In the genomic region with DNA sequence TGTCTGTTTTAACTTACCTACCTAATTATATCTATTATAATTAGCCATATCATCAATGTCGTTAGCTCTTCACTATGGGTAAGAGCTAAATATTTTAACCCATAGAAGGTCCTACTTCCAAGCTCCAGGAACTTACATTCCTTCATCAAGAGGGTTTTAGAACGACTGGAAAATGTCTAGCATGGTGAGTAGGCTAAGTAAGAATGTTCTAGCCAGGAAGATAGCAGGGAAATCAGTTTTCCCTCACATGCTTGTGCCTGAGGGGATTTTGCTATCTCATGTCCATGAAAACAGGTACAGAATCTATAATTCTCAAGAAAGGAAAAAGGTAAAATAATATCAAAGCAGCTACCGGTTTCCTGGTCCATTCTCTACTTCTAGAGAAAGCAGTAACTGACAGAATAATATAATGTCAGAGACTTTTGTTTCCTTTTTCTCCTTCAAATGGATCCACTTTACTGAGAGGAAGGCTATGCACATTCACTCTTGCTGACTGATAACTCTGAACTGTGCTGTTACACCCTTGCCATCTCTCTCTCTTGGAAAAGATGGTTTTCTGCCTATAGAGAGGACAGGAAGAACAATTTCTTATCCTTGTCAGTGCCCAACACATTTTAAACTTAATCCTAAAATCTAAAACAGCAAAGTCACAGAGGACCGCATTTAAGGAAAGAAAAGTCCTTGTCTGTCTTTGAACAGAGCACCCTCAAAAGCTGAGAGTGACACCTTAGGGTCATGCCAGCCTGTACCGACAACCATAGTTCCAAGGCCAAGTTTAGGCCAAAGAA, we compare ENCODE assay signal across 20 cellular contexts.
DNase-seq lines count a peak whose midpoint lies in the region; ATAC-seq, FAIRE-seq and TF ChIP-seq lines count a peak whose summit lies in the region.
"Had no signal": no experiment of that assay in that cellular context is flagged by ENCODE, and none has a peak within 500 bp of the region (broad histone marks: within the 10 kb centered on the region; RNA-seq: fewer than 3 reads in every experiment).

No MANE protein-coding gene starts in this region.

- no peak overlapping the region for H3K56ac ChIP-seq in H9 (ENCODE audit: insufficient read length, low read depth, low read length)

- H3K4me3 ChIP-seq in astrocyte (ENCODE audit: insufficient read depth, low read depth, low read length), result no peak overlapping the region
- H3K4me3 ChIP-seq in transverse colon, result no peak overlapping the region
- H3K4me3 ChIP-seq in spleen, result no peak overlapping the region
- H3K4me3 ChIP-seq: BLaER1 treated with 17β-estradiol and CSF1 and Interleukin-3, amounts not matched to agents 10 nM and 100 nM; colonic mucosa; gastrocnemius medialis; lower lobe of right lung; upper lobe of left lung had no signal

- H3K79me2 ChIP-seq in astrocyte (ENCODE audit: insufficient read depth, low read length) (peaks cover 57% of the 10 kb centered on the region), H9 (ENCODE audit: insufficient read depth, low read length) (no peaks in the 10 kb centered on the region)

- FAIRE-seq in astrocyte (lab: Jason Lieb, UNC), result no peak

- no peak overlapping the region for H3K4me2 ChIP-seq in astrocyte (ENCODE audit: low read length)
- H3K4me2 ChIP-seq in H9 (ENCODE audit: insufficient read depth, insufficient read length, low read length), result no peak overlapping the region

- no peak overlapping the region for H3K4ac ChIP-seq in H9 (ENCODE audit: low read depth, low read length)

- TF ChIP-seq CTCF in astrocyte (IDR thresholded peaks at IDR 0.05; ENCODE audit: insufficient read depth, low read depth, low read length) (no peak), transverse colon (IDR thresholded peaks at IDR 0.05) (no peak), H9 (conservative IDR thresholded peaks at IDR 0.05) (no peak), spleen (IDR thresholded peaks at IDR 0.05 in 8 of 11, conservative IDR thresholded peaks at IDR 0.05 in 3 of 11) (no peak)

- no peaks in the 10 kb centered on the region for H3K36me3 ChIP-seq in astrocyte (ENCODE audit: insufficient read depth, low read length)
- H3K36me3 ChIP-seq in transverse colon, result no peaks in the 10 kb centered on the region
- H3K36me3 ChIP-seq in spleen, result peaks cover 0 to 13% (median 0%) of the 10 kb centered on the region in 6 donors
- H3K36me3 ChIP-seq: colonic mucosa, gastrocnemius medialis, lower lobe of right lung, upper lobe of left lung had no signal

- no peaks in the 10 kb centered on the region for H3K27me3 Mint-ChIP-seq in activated T-cell treated with anti-CD3 and anti-CD28 coated beads, Interleukin-2, amount 50 U/mL, for 24 hours
- H3K27me3 Mint-ChIP-seq in activated T-cell treated with anti-CD3 and anti-CD28 coated beads, Interleukin-2, amount 50 U/mL, for 72 hours (ENCODE audit: low read depth), result no peaks in the 10 kb centered on the region
- H3K27me3 Mint-ChIP-seq in astrocyte (ENCODE audit: low read depth, unreplicated experiment), result no peaks in the 10 kb centered on the region
- no peaks in the 10 kb centered on the region for H3K27me3 Mint-ChIP-seq in H9 (ENCODE audit: low read depth)
- H3K27me3 Mint-ChIP-seq: stimulated activated naive B cell treated with anti-CD40 and anti-IgM and Interleukin-4, amounts not matched to agents 10 μg/mL and 1 μg/mL and 100 μg/mL, for 72 hours had no signal

- WGBS in transverse colon (ENCODE audit: low coverage in 1 of 2), 2 donors, result 64 to 69% methylated on average over 5 of the region's 5 CpGs
- whole genome bisulfite sequencing in H9 (ENCODE audit: extremely low coverage, insufficient read length, low lambda C conversion rate), result no CpG with 5 or more reads among the region's 5 CpGs
- WGBS in spleen, 5 donors, result 83 to 89% (median 86%) methylated on average over 5 of the region's 5 CpGs

- H3K36me3 Mint-ChIP-seq in activated T-cell treated with anti-CD3 and anti-CD28 coated beads, Interleukin-2, amount 50 U/mL, for 24 hours (ENCODE audit: low read depth), result peaks cover 68% of the 10 kb centered on the region
- peaks cover 9 to 30% of the 10 kb centered on the region in 2 donors for H3K36me3 Mint-ChIP-seq in activated T-cell treated with anti-CD3 and anti-CD28 coated beads, Interleukin-2, amount 50 U/mL, for 72 hours (ENCODE audit: insufficient read depth in 2 of 2)
- H3K36me3 Mint-ChIP-seq in astrocyte (ENCODE audit: low read depth, unreplicated experiment), result peaks cover 6% of the 10 kb centered on the region
- H3K36me3 Mint-ChIP-seq in H9 (ENCODE audit: insufficient read depth in 1 of 3, low read depth in 3 of 3), result peaks cover 0 to 7% (median 0%) of the 10 kb centered on the region in 3 experiments; a peak in 3 of 7 replicates

- in situ Hi-C loops in transverse colon (cut with MboI; ENCODE audit: low pct_ligation_motif_present in 1 of 4, low pct_unique_long_range_greater_than_20kb in 1 of 4, low sequenced_read_pairs in 3 of 4), result no loop called here

- no peak overlapping the region for H4K91ac ChIP-seq in H9 (ENCODE audit: insufficient read length, low read depth, low read length)

- H4K5ac ChIP-seq in H9 (ENCODE audit: insufficient read length, low read depth, low read length), result no peak overlapping the region

- no peak overlapping the region for H3K9ac ChIP-seq in astrocyte (ENCODE audit: low read length)
- no peak overlapping the region for H3K9ac ChIP-seq in H9 (ENCODE audit: extremely low read depth, insufficient read length, low read length)
- H3K9ac ChIP-seq: BLaER1 treated with 17β-estradiol and CSF1 and Interleukin-3, amounts not matched to agents 10 nM and 100 nM had no signal

- no peak overlapping the region for H2BK12ac ChIP-seq in H9 (ENCODE audit: insufficient read length, low read depth, low read length)

- no peak for TF ChIP-seq EP300 in transverse colon (IDR thresholded peaks at IDR 0.05; ENCODE audit: low read depth)

- H2BK20ac ChIP-seq in H9 (ENCODE audit: low read depth, low read length, poor library complexity, severe bottlenecking), result no peak overlapping the region

- no peak overlapping the region for H2BK15ac ChIP-seq in H9 (ENCODE audit: low read depth, low read length)

- no peak overlapping the region for H2BK120ac ChIP-seq in H9 (ENCODE audit: low read depth, low read length, poor library complexity, severe bottlenecking)

- intact Hi-C loops in transverse colon (cut with DNase I; ENCODE audit: low total_unique reads) (no loop called here), spleen (cut with DNase I; ENCODE audit: low total_unique reads) (loop anchor here (10.0 kb wide), 1 partner anchor 59 kb away; no protein-coding TSS in a partner anchor)

- peaks cover 11% of the 10 kb centered on the region for H3K4me1 ChIP-seq in astrocyte (ENCODE audit: insufficient read depth, low read length)
- H3K4me1 ChIP-seq in transverse colon, result peaks cover 20 to 69% (median 47%) of the 10 kb centered on the region in 4 donors
- peaks cover 10% of the 10 kb centered on the region; the same call in 1 of the 2 replicates for H3K4me1 ChIP-seq in H9 (ENCODE audit: insufficient read depth, low read length)
- H3K4me1 ChIP-seq in spleen, result peaks cover 0 to 70% (median 37%) of the 10 kb centered on the region in 6 donors
- H3K4me1 ChIP-seq: gastrocnemius medialis had no signal

- no peak overlapping the region for H2BK5ac ChIP-seq in H9 (ENCODE audit: insufficient read length, low read length)

- H2AFZ ChIP-seq in astrocyte (ENCODE audit: low read depth, low read length), result no peak overlapping the region
- no peak overlapping the region for H2AFZ ChIP-seq in H9 (ENCODE audit: low read length)

- H3K27me3 ChIP-seq in astrocyte (ENCODE audit: insufficient read depth, low read length), result no peaks in the 10 kb centered on the region
- H3K27me3 ChIP-seq in transverse colon, result no peaks in the 10 kb centered on the region
- H3K27me3 ChIP-seq in H9 (ENCODE audit: insufficient read depth, low read length), result no peaks in the 10 kb centered on the region
- no peaks in the 10 kb centered on the region for H3K27me3 ChIP-seq in spleen (replicated peaks in 1 of 7)
- H3K27me3 ChIP-seq: BLaER1 treated with 17β-estradiol and CSF1 and Interleukin-3, amounts not matched to agents 10 nM and 100 nM; colonic mucosa; gastrocnemius medialis; upper lobe of left lung had no signal

- no peak overlapping the region for H3K23ac ChIP-seq in H9 (ENCODE audit: insufficient read length, low read depth, low read length)

- no peak overlapping the region for H3K18ac ChIP-seq in H9 (ENCODE audit: insufficient read length, low read depth, low read length)

- no peak overlapping the region for H2AK5ac ChIP-seq in H9 (ENCODE audit: insufficient read length, low read length)

- no peaks in the 10 kb centered on the region for H3K23me2 ChIP-seq in H9 (ENCODE audit: insufficient read length, low read depth, low read length, poor library complexity, severe bottlenecking)

- peaks cover 73% of the 10 kb centered on the region for H3K4me1 Mint-ChIP-seq in activated T-cell treated with anti-CD3 and anti-CD28 coated beads, Interleukin-2, amount 50 U/mL, for 24 hours (ENCODE audit: low read depth)
- H3K4me1 Mint-ChIP-seq in activated T-cell treated with anti-CD3 and anti-CD28 coated beads, Interleukin-2, amount 50 U/mL, for 72 hours (ENCODE audit: low read depth), result peaks cover 63% of the 10 kb centered on the region
- peaks cover 45% of the 10 kb centered on the region for H3K4me1 Mint-ChIP-seq in astrocyte (ENCODE audit: low read depth, unreplicated experiment)
- H3K4me1 Mint-ChIP-seq in H9, result peaks cover 39 to 42% of the 10 kb centered on the region in 2 experiments

- H3K79me1 ChIP-seq in H9 (ENCODE audit: insufficient read depth, low read depth, low read length, poor library complexity, severe bottlenecking), result no peaks in the 10 kb centered on the region

- peak overlapping the region; percentile 60 for H3K27ac Mint-ChIP-seq in activated T-cell treated with anti-CD3 and anti-CD28 coated beads, Interleukin-2, amount 50 U/mL, for 24 hours
- no peak overlapping the region for H3K27ac Mint-ChIP-seq in activated T-cell treated with anti-CD3 and anti-CD28 coated beads, Interleukin-2, amount 50 U/mL, for 72 hours
- peak overlapping the region; percentile 93 for H3K27ac Mint-ChIP-seq in astrocyte (ENCODE audit: unreplicated experiment)
- no peak overlapping the region; a peak in 1 of 7 replicates for H3K27ac Mint-ChIP-seq in H9
- H3K27ac Mint-ChIP-seq: stimulated activated naive B cell treated with anti-CD40 and anti-IgM and Interleukin-4, amounts not matched to agents 10 μg/mL and 1 μg/mL and 100 μg/mL, for 72 hours had no signal

- ATAC-seq in activated T-cell treated with anti-CD3 and anti-CD28 coated beads, Interleukin-2, amount 50 U/mL, for 72 hours (replicated peaks in 1 of 2), result no peak
- ATAC-seq: gastrocnemius medialis; lower lobe of right lung; stimulated activated naive B cell treated with anti-CD40 and anti-IgM and Interleukin-4, amounts not matched to agents 10 μg/mL and 1 μg/mL and 100 μg/mL, for 72 hours had no signal

- no peak overlapping the region for H3K4me3 Mint-ChIP-seq in activated T-cell treated with anti-CD3 and anti-CD28 coated beads, Interleukin-2, amount 50 U/mL, for 24 hours
- H3K4me3 Mint-ChIP-seq in activated T-cell treated with anti-CD3 and anti-CD28 coated beads, Interleukin-2, amount 50 U/mL, for 72 hours, result no peak overlapping the region
- H3K4me3 Mint-ChIP-seq in astrocyte (ENCODE audit: unreplicated experiment) (no peak overlapping the region), H9 (no peak overlapping the region)
- H3K4me3 Mint-ChIP-seq: stimulated activated naive B cell treated with anti-CD40 and anti-IgM and Interleukin-4, amounts not matched to agents 10 μg/mL and 1 μg/mL and 100 μg/mL, for 72 hours had no signal

- H3K27ac ChIP-seq in astrocyte (ENCODE audit: low read depth, low read length) (peak overlapping the region; percentile 2), transverse colon (peak overlapping the region; percentile 18 to 55 (median 22)), H9 (ENCODE audit: insufficient read length, low read depth, low read length) (no peak overlapping the region), spleen (peak overlapping the region in 2 of 8 donors; percentile 9 to 22)
- H3K27ac ChIP-seq: BLaER1 treated with 17β-estradiol and CSF1 and Interleukin-3, amounts not matched to agents 10 nM and 100 nM; colonic mucosa; gastrocnemius medialis; lower lobe of right lung; upper lobe of left lung; WERI-Rb-1 had no signal

- TF ChIP-seq POLR2A in transverse colon (IDR thresholded peaks at IDR 0.05) (no peak), spleen (IDR thresholded peaks at IDR 0.05) (no peak)

- peaks cover 9% of the 10 kb centered on the region for H3K9me3 Mint-ChIP-seq in activated T-cell treated with anti-CD3 and anti-CD28 coated beads, Interleukin-2, amount 50 U/mL, for 24 hours
- peaks cover 6 to 7% of the 10 kb centered on the region in 2 donors for H3K9me3 Mint-ChIP-seq in activated T-cell treated with anti-CD3 and anti-CD28 coated beads, Interleukin-2, amount 50 U/mL, for 72 hours
- H3K9me3 Mint-ChIP-seq in astrocyte (ENCODE audit: unreplicated experiment) (peaks cover 2% of the 10 kb centered on the region), H9 (peaks cover 3 to 4% of the 10 kb centered on the region in 2 experiments; a peak in 2 of 5 replicates)

- no peaks in the 10 kb centered on the region for H3K9me3 ChIP-seq in astrocyte (ENCODE audit: insufficient read depth, low read depth, low read length)
- no peaks in the 10 kb centered on the region for H3K9me3 ChIP-seq in transverse colon
- H3K9me3 ChIP-seq in H9 (ENCODE audit: control insufficient read depth, low read depth, low read length), result no peaks in the 10 kb centered on the region
- no peaks in the 10 kb centered on the region for H3K9me3 ChIP-seq in spleen
- H3K9me3 ChIP-seq: colonic mucosa, gastrocnemius medialis, lower lobe of right lung, upper lobe of left lung had no signal

- H3T11ph ChIP-seq in H9 (ENCODE audit: low read length), result no peak overlapping the region

- DNase-seq in activated T-cell treated with anti-CD3 and anti-CD28 coated beads, Interleukin-2, amount 50 U/mL, for 24 hours, result no peak
- no peak for DNase-seq in activated T-cell treated with anti-CD3 and anti-CD28 coated beads, Interleukin-2, amount 50 U/mL, for 72 hours
- DNase-seq in astrocyte (ENCODE audit: low read depth), result peak; percentile 59
- peak; percentile 41 for DNase-seq in kidney tubule cell (ENCODE audit: low spot score)
- DNase-seq in transverse colon, result no peak
- no peak for DNase-seq in H9
- DNase-seq in occipital lobe (lab: John Stamatoyannopoulos, UW), result no peak
- no peak for DNase-seq in spleen
- DNase-seq: amygdala; colonic mucosa; DMS53; gastrocnemius medialis; lower lobe of right lung; NCI-H1436 treated with DMSO at 0.1 percent for 48 hours; NK-92 treated with Interleukin-12 subunit alpha and Interleukin-12 subunit beta, amount 100 ng/mL, for 24 hours; stimulated activated CD4-positive, alpha-beta T cell treated with anti-CD3 and anti-CD28 coated beads, Interleukin-15, amount 100 ng/mL, for 24 hours; stimulated activated naive B cell treated with anti-CD40 and anti-IgM and Interleukin-4, amounts not matched to agents 10 μg/mL and 1 μg/mL and 100 μg/mL, for 72 hours; upper lobe of left lung; WERI-Rb-1 had no signal

- no peak overlapping the region for H4K8ac ChIP-seq in H9 (replicated peaks; ENCODE audit: insufficient read length, low read depth, low read length)

- H4K20me1 ChIP-seq in astrocyte (ENCODE audit: insufficient read depth, low read length) (peaks cover 7% of the 10 kb centered on the region), H9 (ENCODE audit: control insufficient read depth, insufficient read depth, insufficient read length) (no peaks in the 10 kb centered on the region)

- no peak overlapping the region for H3K14ac ChIP-seq in H9 (ENCODE audit: insufficient read depth, low read length)

Comparison
In these comparisons a context has a peak if more than half of its experiments do, and no peak if none do; other contexts are left out.
1. H3K27ac Mint-ChIP-seq: peak in activated T-cell treated with anti-CD3 and anti-CD28 coated beads, Interleukin-2, amount 50 U/mL, for 24 hours (single experiment) and astrocyte (single experiment); none in activated T-cell treated with anti-CD3 and anti-CD28 coated beads, Interleukin-2, amount 50 U/mL, for 72 hours (single experiment) and H9 (0 of 3).
2. DNase-seq: peak in astrocyte (single experiment) and kidney tubule cell (single experiment); none in activated T-cell treated with anti-CD3 and anti-CD28 coated beads, Interleukin-2, amount 50 U/mL, for 24 hours (single experiment), activated T-cell treated with anti-CD3 and anti-CD28 coated beads, Interleukin-2, amount 50 U/mL, for 72 hours (0 of 2), transverse colon (single experiment), H9 (single experiment), occipital lobe (single experiment) and spleen (single experiment).